Comparison of ENCODE assay signal across 13 cellular contexts in the genomic region with DNA sequence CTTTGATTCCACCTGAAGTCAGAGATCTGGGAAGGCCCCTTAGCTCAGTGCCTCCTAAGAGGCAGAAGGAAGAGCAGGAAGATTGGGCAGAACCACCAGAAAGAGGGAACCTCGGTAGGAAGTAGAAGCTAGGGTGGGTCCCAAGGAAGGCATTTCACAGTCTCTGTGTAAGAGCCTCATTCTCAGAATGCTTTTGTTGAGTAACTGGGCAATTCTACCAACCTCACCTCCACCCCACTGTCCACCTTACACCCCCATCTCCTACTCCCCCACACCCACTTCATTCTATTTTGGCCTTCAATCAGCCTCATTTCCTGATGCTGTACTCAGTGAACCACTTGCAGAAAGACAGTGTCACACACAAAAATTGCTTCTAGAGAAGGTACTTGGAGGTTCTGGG. TPM values are rescaled to one million over a fixed set of nuclear protein-coding genes. Genes with fewer than 3 reads are reported as not detected.
DNase-seq lines count a peak whose midpoint lies in the region; ATAC-seq and TF ChIP-seq lines count a peak whose summit lies in the region.
"Had no signal": no experiment of that assay in that cellular context is flagged by ENCODE, and none has a peak within 500 bp of the region (broad histone marks: within the 10 kb centered on the region; RNA-seq: fewer than 3 reads in every experiment).

No MANE protein-coding gene starts in this region.

- H3K4me3 Mint-ChIP-seq in activated B cell treated with CpG ODN at 0.5 μM for 24 hours (peak overlapping the region; percentile 42), memory B cell (no peak overlapping the region), immature natural killer cell (peak overlapping the region in 1 of 5 donors; percentile 36), neural progenitor cell (no peak overlapping the region)

- H3K27ac Mint-ChIP-seq in activated B cell treated with CpG ODN at 0.5 μM for 24 hours = no peak overlapping the region
- peak overlapping the region; percentile 59 for H3K27ac Mint-ChIP-seq in memory B cell
- H3K27ac Mint-ChIP-seq in immature natural killer cell = peak overlapping the region in 2 of 6 donors; percentile 12 to 37
- no peak overlapping the region for H3K27ac Mint-ChIP-seq in neural progenitor cell

- no peaks in the 10 kb centered on the region for H3K79me2 ChIP-seq in neural progenitor cell (ENCODE audit: low read depth)

- intact Hi-C loops in A673 (cut with micrococcal nuclease; ENCODE audit: unreplicated experiment) = no loop called here
- intact Hi-C loops in activated B cell treated with CpG ODN at 0.5 μM for 24 hours (cut with micrococcal nuclease) = no loop called here

- H2AFZ ChIP-seq in neural progenitor cell (replicated peaks) = no peak overlapping the region

- H3K9me3 Mint-ChIP-seq in activated B cell treated with CpG ODN at 0.5 μM for 24 hours (no peaks in the 10 kb centered on the region), memory B cell (no peaks in the 10 kb centered on the region), immature natural killer cell (no peaks in the 10 kb centered on the region), neural progenitor cell (no peaks in the 10 kb centered on the region)

- H4K20me1 ChIP-seq in neural progenitor cell (ENCODE audit: low read depth) = no peaks in the 10 kb centered on the region

- ATAC-seq in activated B cell treated with CpG ODN at 0.5 μM for 24 hours (ENCODE audit: low read depth) (no peak), memory B cell (ENCODE audit: low read depth) (no peak), HG03469 (IDR thresholded peaks at IDR 0.05; ENCODE audit: unreplicated experiment) (no peak)
- ATAC-seq: pancreas had no signal

- no peak overlapping the region for H3K4me2 ChIP-seq in neural progenitor cell

- H3K9me3 ChIP-seq in A673 (ENCODE audit: low read depth, low read length, poor library complexity, severe bottlenecking) = no peaks in the 10 kb centered on the region
- no peaks in the 10 kb centered on the region for H3K9me3 ChIP-seq in neural progenitor cell (ENCODE audit: low read depth)
- H3K9me3 ChIP-seq: pancreas had no signal

- H3K4me1 ChIP-seq in A673 (ENCODE audit: insufficient read depth, low read length, poor library complexity, severe bottlenecking) (peaks cover 36% of the 10 kb centered on the region), neural progenitor cell (no peaks in the 10 kb centered on the region)

- no peaks in the 10 kb centered on the region for H3K36me3 ChIP-seq in A673 (ENCODE audit: insufficient read depth, low read length, poor library complexity, severe bottlenecking)
- H3K36me3 ChIP-seq in neural progenitor cell = no peaks in the 10 kb centered on the region
- H3K36me3 ChIP-seq: pancreas had no signal

- H3K27me3 Mint-ChIP-seq in activated B cell treated with CpG ODN at 0.5 μM for 24 hours = no peaks in the 10 kb centered on the region
- H3K27me3 Mint-ChIP-seq in memory B cell = no peaks in the 10 kb centered on the region
- peaks cover 3 to 6% (median 5%) of the 10 kb centered on the region in 3 donors for H3K27me3 Mint-ChIP-seq in immature natural killer cell (ENCODE audit: low read depth in 3 of 3)
- H3K27me3 Mint-ChIP-seq in neural progenitor cell (ENCODE audit: insufficient read depth, low read depth) = peaks cover 5% of the 10 kb centered on the region

- H3K9ac ChIP-seq in neural progenitor cell = no peak overlapping the region

- H3K27ac ChIP-seq in A673 (ENCODE audit: low read depth, low read length, poor library complexity, severe bottlenecking) (peak overlapping the region; percentile 80), neural progenitor cell (no peak overlapping the region)

- POLR2A ChIA-PET in A673 (lab: Charles Lee; ENCODE audit: low non-redundant PET) = no interaction called here
- POLR2A ChIA-PET in activated B cell treated with CpG ODN at 0.5 μM for 24 hours (lab: Charles Lee) = interaction anchor here (0.6 kb wide), 1 partner anchor 38 kb away, joined by 5 read pairs; no protein-coding TSS in a partner anchor

- H3K27me3 ChIP-seq in A673 (replicated peaks; ENCODE audit: insufficient read depth, low read depth, low read length, poor library complexity) (no peaks in the 10 kb centered on the region), neural progenitor cell (peaks cover 19% of the 10 kb centered on the region)
- H3K27me3 ChIP-seq: pancreas had no signal

- peaks cover 15% of the 10 kb centered on the region for H3F3A ChIP-seq in neural progenitor cell (ENCODE audit: low read depth)

- no TSS peak for BruUV-seq in A673 (replicated peaks; lab: Mats Ljungman, UMichigan)

- DNase-seq in A673 (ENCODE audit: low spot score) = no peak
- peak; percentile 24 for DNase-seq in GM20000 (ENCODE audit: low spot score)
- no peak for DNase-seq in activated B cell treated with CpG ODN at 0.5 μM for 24 hours
- no peak for DNase-seq in memory B cell (ENCODE audit: low spot score in 2 of 2)
- no peak for DNase-seq in GM19238 (ENCODE audit: insufficient read length, low spot score)
- DNase-seq in immature natural killer cell = no peak
- no peak for DNase-seq in neural progenitor cell (ENCODE audit: low spot score)
- DNase-seq: amniotic stem cell, erythroblast, NCI-H1694, pancreas had no signal

- TF ChIP-seq CTCF in A673 (conservative IDR thresholded peaks at IDR 0.05; ENCODE audit: low read depth, low read length) (no peak), GM20000 (IDR thresholded peaks at IDR 0.05; ENCODE audit: extremely low read depth, missing control alignments) (no peak), activated B cell treated with CpG ODN at 0.5 μM for 24 hours (IDR thresholded peaks at IDR 0.05) (no peak), neural progenitor cell (IDR thresholded peaks at IDR 0.05) (no peak)

- CTCF ChIA-PET in A673 (lab: Charles Lee) = no interaction called here
- CTCF ChIA-PET in activated B cell treated with CpG ODN at 0.5 μM for 24 hours (lab: Charles Lee) = interaction anchor here (1.1 to 14.6 kb wide), 3 partner anchors 9 to 101 kb away, joined by 3 to 347 read pairs (median 9); no protein-coding TSS in a partner anchor

- H3K4me1 Mint-ChIP-seq in activated B cell treated with CpG ODN at 0.5 μM for 24 hours (peaks cover 52% of the 10 kb centered on the region), memory B cell (peaks cover 35% of the 10 kb centered on the region), immature natural killer cell (peaks cover 29 to 44% of the 10 kb centered on the region in 2 donors), neural progenitor cell (peaks cover 6% of the 10 kb centered on the region)

- H3K36me3 Mint-ChIP-seq in activated B cell treated with CpG ODN at 0.5 μM for 24 hours (ENCODE audit: low read depth) (no peaks in the 10 kb centered on the region), memory B cell (no peaks in the 10 kb centered on the region), immature natural killer cell (no peaks in the 10 kb centered on the region), neural progenitor cell (no peaks in the 10 kb centered on the region)

- H3K4me3 ChIP-seq in A673 (ENCODE audit: low read depth, low read length, poor library complexity, severe bottlenecking) (no peak overlapping the region), neural progenitor cell (no peak overlapping the region)
- H3K4me3 ChIP-seq: pancreas had no signal

RNA-seq across cellular contexts. Expression of a gene that starts 3.5 kb away (rescaled TPM):
- total RNA-seq in A673 (2021) (12.0 and 14.7 TPM in 2 replicates), activated B cell treated with CpG ODN at 0.5 μM for 24 hours (0.22 and 0.49 TPM in 2 replicates), neural progenitor cell (ENCODE audit: low replicate concordance) (2.4 and 3.4 TPM in 2 replicates)
- 1 to 10 TPM in 1 of 3 donors, under 1 TPM in 1, not detected in 1; 0.80 to 2.2 TPM for polyA plus RNA-seq in immature natural killer cell

RNA-seq across cellular contexts. Expression of a gene that starts 17.1 kb away (rescaled TPM):
- 0.26 TPM in 1 of 2 replicates, not detected in the other for total RNA-seq in A673 (2021)
- not detected in 2 replicates for total RNA-seq in activated B cell treated with CpG ODN at 0.5 μM for 24 hours
- not detected for polyA plus RNA-seq in immature natural killer cell
- not detected in 2 replicates for total RNA-seq in neural progenitor cell (ENCODE audit: low replicate concordance)
- total RNA-seq: RPMI7951 had no signal

RNA-seq across cellular contexts. Expression of a gene that starts 40.0 kb away (rescaled TPM):
- 81.2 and 94.1 TPM in 2 replicates for total RNA-seq in A673 (2021)
- total RNA-seq in activated B cell treated with CpG ODN at 0.5 μM for 24 hours = 38.2 and 38.4 TPM in 2 replicates
- 100 to 1,000 TPM; 114 to 225 (median 150) TPM for polyA plus RNA-seq in immature natural killer cell
- 79.8 and 84.3 TPM in 2 replicates for total RNA-seq in neural progenitor cell (ENCODE audit: low replicate concordance)

RNA-seq across cellular contexts. Expression of a gene that starts 58.7 kb away (rescaled TPM):
- 167 and 169 TPM in 2 replicates for total RNA-seq in A673 (2021)
- 166 and 187 TPM in 2 replicates for total RNA-seq in activated B cell treated with CpG ODN at 0.5 μM for 24 hours
- polyA plus RNA-seq in immature natural killer cell = 10 to 100 TPM; 37.0 to 86.1 (median 62.7) TPM
- 83.4 and 110 TPM in 2 replicates for total RNA-seq in neural progenitor cell (ENCODE audit: low replicate concordance)
